8 cellular contexts compared by ENCODE assay signal in genomic region chr4:145097821-145098674, GRCh38. TPM values are rescaled to one million over a fixed set of nuclear protein-coding genes. Genes with fewer than 3 reads are reported as not detected.
DNase-seq lines count a peak whose midpoint lies in the region; ATAC-seq lines count a peak whose summit lies in the region.

Gene ABCE1, plus strand, starts transcription at chr4:145098311. Its CDS starts 6,102 bp downstream, at chr4:145104413.
Gene ANAPC10, minus strand, starts transcription at chr4:145098196. Its CDS starts 2,097 bp downstream, at chr4:145096099.

- H3K27me3 ChIP-seq in BLaER1 treated with 17β-estradiol and CSF1 and Interleukin-3, amounts not matched to agents 10 nM and 100 nM = no peaks in the 10 kb centered on the region

- H3K27ac Mint-ChIP-seq in activated CD4-positive, alpha-beta T cell treated with anti-CD3 and anti-CD28 coated beads, Interleukin-2, amount 10 ng/mL, durations not matched to agents 7 days and 5 days = peak within 1 kb of the TSS; percentile 98

- H3K27me3 Mint-ChIP-seq in activated CD4-positive, alpha-beta T cell treated with anti-CD3 and anti-CD28 coated beads, Interleukin-2, amount 10 ng/mL, durations not matched to agents 7 days and 5 days = no peaks in the 10 kb centered on the region

- H3K4me1 ChIP-seq in BLaER1 treated with 17β-estradiol and CSF1 and Interleukin-3, amounts not matched to agents 10 nM and 100 nM = peaks cover 34 to 57% (median 48%) of the 10 kb centered on the region in 10 experiments

- peak within 1 kb of the TSS; percentile 79 to 97 (median 89) for H3K4me2 ChIP-seq in BLaER1 treated with 17β-estradiol and CSF1 and Interleukin-3, amounts not matched to agents 10 nM and 100 nM

- DNase-seq in NCI-H69 (lab: John Stamatoyannopoulos, UW) (peak; percentile 97), cortex of kidney (lab: John Stamatoyannopoulos, UW) (peak; percentile 22), left kidney (ENCODE audit: low read depth, low spot score) (peak; percentile 99)
- DNase-seq in activated CD4-positive, alpha-beta T cell treated with anti-CD3 and anti-CD28 coated beads, Interleukin-2, amount 10 ng/mL, durations not matched to agents 7 days and 5 days = peak; percentile 97
- DNase-seq in stimulated activated CD4-positive, alpha-beta T cell treated with anti-CD3 and anti-CD28 coated beads, Interleukin-2, amount 100 ng/mL, for 24 hours = peak; percentile 94 to 95

- peaks cover 5% of the 10 kb centered on the region for H3K9me3 Mint-ChIP-seq in activated CD4-positive, alpha-beta T cell treated with anti-CD3 and anti-CD28 coated beads, Interleukin-2, amount 10 ng/mL, durations not matched to agents 7 days and 5 days

- H3K36me3 ChIP-seq in BLaER1 treated with 17β-estradiol and CSF1 and Interleukin-3, amounts not matched to agents 10 nM and 100 nM = peaks cover 29 to 65% (median 47%) of the 10 kb centered on the region in 11 experiments

- POLR2A ChIA-PET in activated CD4-positive, alpha-beta T cell treated with anti-CD3 and anti-CD28 coated beads, Interleukin-2, amount 10 ng/mL, durations not matched to agents 7 days and 5 days (lab: Charles Lee) = interaction anchor here (0.7 kb wide), 1 partner anchor 487 kb away, joined by 3 read pairs; no protein-coding TSS in a partner anchor

- CTCF ChIA-PET in activated CD4-positive, alpha-beta T cell treated with anti-CD3 and anti-CD28 coated beads, Interleukin-2, amount 10 ng/mL, durations not matched to agents 7 days and 5 days (lab: Charles Lee) = interaction anchor here (0.6 to 2.4 kb wide), 7 partner anchors 11 to 166 kb away, joined by 3 to 13 read pairs (median 5); no protein-coding TSS in a partner anchor

- H3K9ac ChIP-seq in BLaER1 treated with 17β-estradiol and CSF1 and Interleukin-3, amounts not matched to agents 10 nM and 100 nM = peak within 1 kb of the TSS; percentile 90 to 99 (median 93)

- H3K9me3 ChIP-seq in BLaER1 treated with 17β-estradiol and CSF1 and Interleukin-3, amounts not matched to agents 10 nM and 100 nM (replicated peaks in 1 of 11) = peaks cover 14 to 23% (median 19%) of the 10 kb centered on the region in 11 experiments

- peaks cover 30% of the 10 kb centered on the region for H3K4me1 Mint-ChIP-seq in activated CD4-positive, alpha-beta T cell treated with anti-CD3 and anti-CD28 coated beads, Interleukin-2, amount 10 ng/mL, durations not matched to agents 7 days and 5 days

- H3K4me3 ChIP-seq in BLaER1 treated with 17β-estradiol and CSF1 and Interleukin-3, amounts not matched to agents 10 nM and 100 nM = peak within 1 kb of the TSS; percentile 69 to 96 (median 88)

- ATAC-seq in GM19351 (IDR thresholded peaks at IDR 0.05; ENCODE audit: unreplicated experiment) (peak; percentile 74), HG03521 (IDR thresholded peaks at IDR 0.05; ENCODE audit: unreplicated experiment) (peak; percentile 78)

- H3K4me3 Mint-ChIP-seq in activated CD4-positive, alpha-beta T cell treated with anti-CD3 and anti-CD28 coated beads, Interleukin-2, amount 10 ng/mL, durations not matched to agents 7 days and 5 days = peak within 1 kb of the TSS; percentile 94

- peak within 1 kb of the TSS; percentile 91 to 99 (median 95) for H3K27ac ChIP-seq in BLaER1 treated with 17β-estradiol and CSF1 and Interleukin-3, amounts not matched to agents 10 nM and 100 nM

- H3K36me3 Mint-ChIP-seq in activated CD4-positive, alpha-beta T cell treated with anti-CD3 and anti-CD28 coated beads, Interleukin-2, amount 10 ng/mL, durations not matched to agents 7 days and 5 days (ENCODE audit: low read depth) = peaks cover 28% of the 10 kb centered on the region

- peaks cover 0 to 47% (median 33%) of the 10 kb centered on the region in 11 experiments; a peak in 19 of 22 replicates for H4K20me1 ChIP-seq in BLaER1 treated with 17β-estradiol and CSF1 and Interleukin-3, amounts not matched to agents 10 nM and 100 nM

RNA-seq across cellular contexts. Expression of gene ABCE1, which starts in this region (rescaled TPM):
- 10 to 100 TPM; 62.1 to 72.3 TPM for total RNA-seq in activated CD4-positive, alpha-beta T cell treated with anti-CD3 and anti-CD28 coated beads, Interleukin-2, amount 10 ng/mL, durations not matched to agents 7 days and 5 days

RNA-seq across cellular contexts. Expression of gene ANAPC10, which starts in this region (rescaled TPM):
- total RNA-seq in activated CD4-positive, alpha-beta T cell treated with anti-CD3 and anti-CD28 coated beads, Interleukin-2, amount 10 ng/mL, durations not matched to agents 7 days and 5 days = 10 to 100 TPM; 23.5 to 25.4 TPM

Comparison
In these comparisons a context has a peak if more than half of its experiments do, and no peak if none do; other contexts are left out.
1. Peak in every context shown above with its lines: DNase-seq, ATAC-seq, H3K4me3 ChIP-seq and H3K27ac ChIP-seq.
2. DNase-seq: peak in every context shown above with its lines; median percentile 99 in left kidney; 97 in NCI-H69; 97 in activated CD4-positive, alpha-beta T cell treated with anti-CD3 and anti-CD28 coated beads, Interleukin-2, amount 10 ng/mL, durations not matched to agents 7 days and 5 days; 94 in stimulated activated CD4-positive, alpha-beta T cell treated with anti-CD3 and anti-CD28 coated beads, Interleukin-2, amount 100 ng/mL, for 24 hours; 22 in cortex of kidney.